In the genomic region with DNA sequence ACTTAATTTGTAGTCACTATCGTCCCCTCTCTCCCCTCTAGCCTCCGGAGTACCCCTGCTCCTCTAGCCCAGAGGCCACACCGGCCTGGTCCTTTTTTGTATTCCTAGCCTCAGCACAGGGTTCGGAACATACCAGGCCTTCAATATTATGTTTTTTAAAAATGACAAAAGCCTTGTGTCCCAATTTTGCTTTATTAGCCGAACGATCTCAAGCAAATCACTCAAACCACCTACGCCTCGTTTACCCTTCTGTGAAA, we compare ENCODE assay signal across 8 cellular contexts. TPM values are rescaled to one million over a fixed set of nuclear protein-coding genes. Genes with fewer than 3 reads are reported as not detected.
DNase-seq lines count a peak whose midpoint lies in the region; ATAC-seq lines count a peak whose summit lies in the region.

No MANE protein-coding gene starts in this region.

- peak overlapping the region; percentile 95 for H3K27ac ChIP-seq in CD4-positive, alpha-beta memory T cell (ENCODE audit: low read depth, low read length)
- H3K27ac ChIP-seq in effector memory CD4-positive, alpha-beta T cell (ENCODE audit: insufficient read depth, low read length, poor library complexity, severe bottlenecking) = peak overlapping the region; percentile 94
- peak overlapping the region; percentile 96 for H3K27ac ChIP-seq in naive thymus-derived CD4-positive, alpha-beta T cell (ENCODE audit: low read depth, low read length)

- H3K27ac Mint-ChIP-seq in CD4-positive, alpha-beta memory T cell = peak overlapping the region; percentile 96 to 100 (median 98)
- peak overlapping the region; percentile 94 to 99 (median 99) for H3K27ac Mint-ChIP-seq in naive thymus-derived CD4-positive, alpha-beta T cell

- CTCF ChIA-PET in CD4-positive, alpha-beta memory T cell (lab: Charles Lee; ENCODE audit: partially characterized antibody) = interaction anchor here (1.0 to 1.7 kb wide), 3 partner anchors 13 to 60 kb away, joined by 3 to 5 read pairs (median 3); a partner anchor contains a TSS
- CTCF ChIA-PET in naive thymus-derived CD4-positive, alpha-beta T cell (lab: Charles Lee) = interaction anchor here (1.5 kb wide), 1 partner anchor 153 kb away, joined by 3 read pairs; no protein-coding TSS in a partner anchor

- peaks cover 40% of the 10 kb centered on the region for H3K4me1 ChIP-seq in CD4-positive, alpha-beta memory T cell (ENCODE audit: insufficient read depth, low read length)
- peaks cover 17% of the 10 kb centered on the region for H3K4me1 ChIP-seq in effector memory CD4-positive, alpha-beta T cell (ENCODE audit: control insufficient read depth, insufficient read depth, low read length, poor library complexity, severe bottlenecking)
- peaks cover 25 to 29% of the 10 kb centered on the region in 2 donors for H3K4me1 ChIP-seq in naive thymus-derived CD4-positive, alpha-beta T cell (ENCODE audit: control insufficient read depth in 2 of 2, insufficient read depth in 2 of 2, low read length in 2 of 2)

- peak in 1 of 5 donors; percentile 41 for DNase-seq in CD4-positive, alpha-beta memory T cell
- DNase-seq in NCI-H69 (lab: John Stamatoyannopoulos, UW) = peak; percentile 36
- DNase-seq in effector memory CD4-positive, alpha-beta T cell = no peak
- DNase-seq in naive thymus-derived CD4-positive, alpha-beta T cell = peak in 1 of 9 donors; percentile 32
- DNase-seq in GM19238 (ENCODE audit: insufficient read length, low spot score) = no peak
- DNase-seq in NCI-H187 treated with DMSO at 0.1 percent for 48 hours (lab: John Stamatoyannopoulos, UW) = no peak
- no peak for DNase-seq in NCI-H146 treated with DMSO at 0.1 percent for 48 hours (lab: John Stamatoyannopoulos, UW; ENCODE audit: unreplicated experiment)

- intact Hi-C loops in CD4-positive, alpha-beta memory T cell (cut with micrococcal nuclease) = loop anchor here (10.0 kb wide), 3 partner anchors 136 to 1204 kb away; a partner anchor contains a TSS
- intact Hi-C loops in naive thymus-derived CD4-positive, alpha-beta T cell (cut with micrococcal nuclease) = loop anchor here (2.0 to 10.0 kb wide), 6 partner anchors 166 to 1959 kb away; a partner anchor contains a TSS

- H3K27me3 ChIP-seq in CD4-positive, alpha-beta memory T cell (ENCODE audit: insufficient read depth, low read length) = no peaks in the 10 kb centered on the region
- H3K27me3 ChIP-seq in effector memory CD4-positive, alpha-beta T cell (replicated peaks; ENCODE audit: control insufficient read depth, insufficient read depth, low read length, poor library complexity, severe bottlenecking) = no peaks in the 10 kb centered on the region
- H3K27me3 ChIP-seq in naive thymus-derived CD4-positive, alpha-beta T cell (ENCODE audit: control insufficient read depth in 2 of 2, insufficient read depth in 2 of 2, low read length in 2 of 2) = no peaks in the 10 kb centered on the region

- H3K4me3 ChIP-seq in CD4-positive, alpha-beta memory T cell (ENCODE audit: low read length in 2 of 2) = peak overlapping the region; percentile 76 to 93
- peak overlapping the region; percentile 92 for H3K4me3 ChIP-seq in effector memory CD4-positive, alpha-beta T cell (ENCODE audit: insufficient read depth, low read depth, low read length, poor library complexity, severe bottlenecking)
- peak overlapping the region; percentile 86 for H3K4me3 ChIP-seq in naive thymus-derived CD4-positive, alpha-beta T cell (ENCODE audit: low read length)

- H3K4me1 Mint-ChIP-seq in CD4-positive, alpha-beta memory T cell = peaks cover 34 to 63% (median 54%) of the 10 kb centered on the region in 4 donors
- peaks cover 38 to 80% (median 68%) of the 10 kb centered on the region in 7 donors for H3K4me1 Mint-ChIP-seq in naive thymus-derived CD4-positive, alpha-beta T cell

- ATAC-seq in GM21528 (IDR thresholded peaks at IDR 0.05; ENCODE audit: low FRiP score, unreplicated experiment) = peak; percentile 21
- no peak for ATAC-seq in naive thymus-derived CD4-positive, alpha-beta T cell

- no peaks in the 10 kb centered on the region for H3K9me3 ChIP-seq in CD4-positive, alpha-beta memory T cell (ENCODE audit: control insufficient read depth in 1 of 2, low read length in 2 of 2)
- H3K9me3 ChIP-seq in effector memory CD4-positive, alpha-beta T cell (ENCODE audit: control insufficient read depth, low read length) = no peaks in the 10 kb centered on the region
- H3K9me3 ChIP-seq in naive thymus-derived CD4-positive, alpha-beta T cell (ENCODE audit: control insufficient read depth in 2 of 3, low read length in 3 of 3) = no peaks in the 10 kb centered on the region

- peak overlapping the region; percentile 95 to 99 (median 98) for H3K4me3 Mint-ChIP-seq in CD4-positive, alpha-beta memory T cell
- H3K4me3 Mint-ChIP-seq in naive thymus-derived CD4-positive, alpha-beta T cell = peak overlapping the region; percentile 88 to 100 (median 98)

- POLR2A ChIA-PET in CD4-positive, alpha-beta memory T cell (lab: Charles Lee; ENCODE audit: partially characterized antibody) = interaction anchor here (0.9 to 2.7 kb wide), 10 partner anchors 10 to 1232 kb away, joined by 3 to 41 read pairs (median 4); a partner anchor contains a TSS
- POLR2A ChIA-PET in naive thymus-derived CD4-positive, alpha-beta T cell (lab: Charles Lee) = interaction anchor here (0.8 to 2.3 kb wide), 6 partner anchors 10 to 519 kb away, joined by 3 to 20 read pairs (median 7); a partner anchor contains a TSS

- peaks cover 0 to 2% (median 0%) of the 10 kb centered on the region in 8 donors for H3K9me3 Mint-ChIP-seq in CD4-positive, alpha-beta memory T cell
- H3K9me3 Mint-ChIP-seq in naive thymus-derived CD4-positive, alpha-beta T cell = peaks cover 0 to 3% (median 0%) of the 10 kb centered on the region in 11 donors

- peaks cover 8% of the 10 kb centered on the region for H3K36me3 ChIP-seq in CD4-positive, alpha-beta memory T cell (ENCODE audit: insufficient read depth, low read length)
- peaks cover 4% of the 10 kb centered on the region for H3K36me3 ChIP-seq in effector memory CD4-positive, alpha-beta T cell (ENCODE audit: control insufficient read depth, insufficient read depth, low read length)
- H3K36me3 ChIP-seq in naive thymus-derived CD4-positive, alpha-beta T cell (ENCODE audit: control insufficient read depth in 2 of 3, insufficient read depth in 3 of 3, low read length in 3 of 3) = peaks cover 0 to 15% (median 4%) of the 10 kb centered on the region in 3 experiments

- H3K27me3 Mint-ChIP-seq in CD4-positive, alpha-beta memory T cell = no peaks in the 10 kb centered on the region
- no peaks in the 10 kb centered on the region for H3K27me3 Mint-ChIP-seq in naive thymus-derived CD4-positive, alpha-beta T cell

- peaks cover 11 to 33% of the 10 kb centered on the region in 2 donors for H3K36me3 Mint-ChIP-seq in CD4-positive, alpha-beta memory T cell
- peaks cover 4 to 31% (median 10%) of the 10 kb centered on the region in 5 donors for H3K36me3 Mint-ChIP-seq in naive thymus-derived CD4-positive, alpha-beta T cell

RNA-seq across cellular contexts. Expression of a gene that starts 0.5 kb away (rescaled TPM):
- 10 to 100 TPM; 23.0 to 24.5 TPM for total RNA-seq in CD4-positive, alpha-beta memory T cell
- polyA plus RNA-seq in CD4-positive, alpha-beta memory T cell = 100 to 1,000 TPM in 1 of 2 donors, 10 to 100 TPM in 1; 87.6 to 109 TPM
- 10 to 100 TPM; 18.8 to 97.0 (median 21.2) TPM for total RNA-seq in naive thymus-derived CD4-positive, alpha-beta T cell
- polyA plus RNA-seq in naive thymus-derived CD4-positive, alpha-beta T cell = 10 to 100 TPM; 67.0 to 78.7 TPM
